Comparison of ENCODE assay signal across 11 cellular contexts in genomic region chr20:8127553-8128255, GRCh38. TPM values are rescaled to one million over a fixed set of nuclear protein-coding genes. Genes with fewer than 3 reads are reported as not detected.
DNase-seq lines count a peak whose midpoint lies in the region; ATAC-seq, FAIRE-seq and TF ChIP-seq lines count a peak whose summit lies in the region.
"Had no signal": no experiment of that assay in that cellular context is flagged by ENCODE, and none has a peak within 500 bp of the region (broad histone marks: within the 10 kb centered on the region; RNA-seq: fewer than 3 reads in every experiment).

No MANE protein-coding gene starts in this region.

- no peaks in the 10 kb centered on the region for H4K20me1 ChIP-seq in HepG2 (ENCODE audit: insufficient read depth, low read length)
- no peaks in the 10 kb centered on the region for H4K20me1 ChIP-seq in OCI-LY7 (ENCODE audit: insufficient read depth, low read length)

- H3K9me3 ChIP-seq in HepG2 (ENCODE audit: low read length), result no peaks in the 10 kb centered on the region
- no peaks in the 10 kb centered on the region for H3K9me3 ChIP-seq in right lobe of liver
- H3K9me3 ChIP-seq in HAP-1, result no peaks in the 10 kb centered on the region
- no peaks in the 10 kb centered on the region for H3K9me3 ChIP-seq in OCI-LY7 (ENCODE audit: low read length)

- peaks cover 63% of the 10 kb centered on the region for H3K4me1 ChIP-seq in HepG2 (ENCODE audit: insufficient read depth, low read length)
- no peaks in the 10 kb centered on the region for H3K4me1 ChIP-seq in right lobe of liver
- peaks cover 35% of the 10 kb centered on the region for H3K4me1 ChIP-seq in HAP-1
- H3K4me1 ChIP-seq in OCI-LY7 (ENCODE audit: insufficient read depth, low read length, poor library complexity, severe bottlenecking), result peaks cover 7% of the 10 kb centered on the region

- H3K4me3 ChIP-seq in HepG2 (replicated peaks in 1 of 3; ENCODE audit: insufficient read depth in 1 of 3, low read depth in 2 of 3, low read length in 3 of 3) (no peak overlapping the region), right lobe of liver (no peak overlapping the region), HAP-1 (no peak overlapping the region), OCI-LY7 (ENCODE audit: low read depth, low read length, poor library complexity, severe bottlenecking) (no peak overlapping the region)

- 95% methylated on average over 6 of the region's 6 CpGs for WGBS in HepG2 (ENCODE audit: low lambda C conversion rate)
- 72% methylated on average over 6 of the region's 6 CpGs for WGBS in right lobe of liver (ENCODE audit: insufficient coverage, low coverage, low lambda C conversion rate, missing lambda C conversion rate)

- H3K4me1 Mint-ChIP-seq in stimulated activated naive CD8-positive, alpha-beta T cell treated with anti-CD3 and anti-CD28 coated beads, Interleukin-15, amount 100 ng/mL, for 72 hours, result peaks cover 9% of the 10 kb centered on the region
- peaks cover 51% of the 10 kb centered on the region for H3K4me1 Mint-ChIP-seq in WTC11

- BruUV-seq in HepG2 (replicated peaks; lab: Mats Ljungman, UMichigan) (no TSS peak), OCI-LY7 (replicated peaks; lab: Mats Ljungman, UMichigan) (no TSS peak)

- POLR2A ChIA-PET in HepG2 (lab: Yijun Ruan, JAX), result interaction anchor here (1.7 to 3.9 kb wide), 3 partner anchors 12 to 28 kb away, joined by 4 to 24 read pairs (median 23); no protein-coding TSS in a partner anchor
- POLR2A ChIA-PET in OCI-LY7 (lab: Charles Lee), result interaction anchor here (0.6 to 1.3 kb wide), 5 partner anchors 10 to 1316 kb away, joined by 3 to 5 read pairs (median 3); no protein-coding TSS in a partner anchor
- POLR2A ChIA-PET in WTC11 (lab: Charles Lee), result interaction anchor here (0.6 kb wide), 1 partner anchor 1320 kb away, joined by 3 read pairs; no protein-coding TSS in a partner anchor

- DNase-seq in HepG2 (ENCODE audit: low spot score), result no peak
- DNase-seq in right lobe of liver, result no peak
- DNase-seq in HAP-1 (ENCODE audit: low spot score in 2 of 2), result peak; percentile 40 to 63
- peak in 1 of 2 donors; percentile 38 for DNase-seq in stimulated activated naive CD8-positive, alpha-beta T cell treated with anti-CD3 and anti-CD28 coated beads, Interleukin-15, amount 100 ng/mL, for 72 hours
- no peak for DNase-seq in OCI-LY7 (ENCODE audit: low spot score)
- no peak for DNase-seq in NCI-H1092 (lab: John Stamatoyannopoulos, UW)
- no peak for DNase-seq in WTC11 (ENCODE audit: low spot score)
- DNase-seq: RPMI8226 had no signal

- no peaks in the 10 kb centered on the region for H3K36me3 Mint-ChIP-seq in WTC11

- no peaks in the 10 kb centered on the region; a peak in 1 of 5 replicates for H3K27me3 ChIP-seq in HepG2 (ENCODE audit: control insufficient read depth in 1 of 2, insufficient read depth in 2 of 2, low read length in 2 of 2)
- no peaks in the 10 kb centered on the region for H3K27me3 ChIP-seq in right lobe of liver
- H3K27me3 ChIP-seq in HAP-1 (ENCODE audit: low read depth), result no peaks in the 10 kb centered on the region

- intact Hi-C loops in HepG2 (cut with micrococcal nuclease; ENCODE audit: unreplicated experiment) (no loop called here), right lobe of liver (cut with DNase I) (no loop called here), OCI-LY7 (cut with micrococcal nuclease; ENCODE audit: unreplicated experiment) (no loop called here)

- no peak overlapping the region for H3K27ac ChIP-seq in HepG2 (ENCODE audit: extremely low read length, insufficient read depth, low read length)
- H3K27ac ChIP-seq in right lobe of liver, result no peak overlapping the region
- H3K27ac ChIP-seq in OCI-LY7 (ENCODE audit: low read depth, low read length, poor library complexity, severe bottlenecking), result no peak overlapping the region

- no peak overlapping the region for H3K9ac ChIP-seq in HepG2 (ENCODE audit: insufficient read depth, low read depth, low read length)

- no peak for TF ChIP-seq EP300 in HepG2 (IDR thresholded peaks at IDR 0.05; ENCODE audit: low read depth in 2 of 2, low read length in 2 of 2)
- no peak for TF ChIP-seq EP300 in HepG2 (CRISPR knock-in tag; IDR thresholded peaks at IDR 0.05; ENCODE audit: borderline replicate concordance)

- ATAC-seq in HepG2 (no peak), right lobe of liver (no peak), HG03460 (IDR thresholded peaks at IDR 0.05; ENCODE audit: unreplicated experiment) (peak; percentile 64), WTC11 (no peak)
- peak; percentile 66 for ATAC-seq in stimulated activated naive CD8-positive, alpha-beta T cell treated with anti-CD3 and anti-CD28 coated beads, Interleukin-15, amount 100 ng/mL, for 72 hours

- CTCF ChIA-PET in HepG2 (lab: Yijun Ruan, JAX; ENCODE audit: low intra/inter-chr PET ratio, low total read pairs) (interaction anchor here (1.2 kb wide), 1 partner anchor 178 kb away, joined by 3 read pairs; no protein-coding TSS in a partner anchor), OCI-LY7 (lab: Charles Lee; ENCODE audit: unreplicated experiment) (interaction anchor here (0.5 kb wide), 1 partner anchor 1475 kb away, joined by 3 read pairs; no protein-coding TSS in a partner anchor), WTC11 (lab: Charles Lee) (interaction anchor here (0.9 to 1.3 kb wide), 3 partner anchors 12 to 271 kb away, joined by 3 to 4 read pairs (median 3); no protein-coding TSS in a partner anchor)

- peaks cover 16% of the 10 kb centered on the region for H3K79me2 ChIP-seq in HepG2 (ENCODE audit: insufficient read depth, low read length)
- H3K79me2 ChIP-seq in OCI-LY7 (ENCODE audit: insufficient read depth, low read depth, low read length), result no peaks in the 10 kb centered on the region; the same call in 1 of the 2 replicates

- FAIRE-seq in HepG2 (lab: Jason Lieb, UNC), result no peak

- H3K27ac Mint-ChIP-seq in stimulated activated naive CD8-positive, alpha-beta T cell treated with anti-CD3 and anti-CD28 coated beads, Interleukin-15, amount 100 ng/mL, for 72 hours, result no peak overlapping the region
- no peak overlapping the region for H3K27ac Mint-ChIP-seq in WTC11
- H3K27ac Mint-ChIP-seq: B cell had no signal

- H2AFZ ChIP-seq in HepG2 (ENCODE audit: low read length) (no peak overlapping the region), OCI-LY7 (ENCODE audit: low read length) (no peak overlapping the region)

- no peaks in the 10 kb centered on the region for H3K9me3 Mint-ChIP-seq in stimulated activated naive CD8-positive, alpha-beta T cell treated with anti-CD3 and anti-CD28 coated beads, Interleukin-15, amount 100 ng/mL, for 72 hours
- no peaks in the 10 kb centered on the region; the same call in 1 of the 2 replicates for H3K9me3 Mint-ChIP-seq in WTC11
- H3K9me3 Mint-ChIP-seq: neural crest cell had no signal

- no peak overlapping the region for H3K4me2 ChIP-seq in HepG2 (ENCODE audit: low read depth, low read length)
- no peak overlapping the region for H3K4me2 ChIP-seq in OCI-LY7 (ENCODE audit: low read length)

- H3K36me3 ChIP-seq in HepG2 (replicated peaks in 1 of 2; ENCODE audit: control insufficient read depth in 1 of 2, insufficient read depth in 2 of 2, low read length in 2 of 2), result no peaks in the 10 kb centered on the region
- no peaks in the 10 kb centered on the region for H3K36me3 ChIP-seq in right lobe of liver
- no peaks in the 10 kb centered on the region for H3K36me3 ChIP-seq in HAP-1 (replicated peaks)
- H3K36me3 ChIP-seq in OCI-LY7 (ENCODE audit: insufficient read depth, low read length), result no peaks in the 10 kb centered on the region

- TF ChIP-seq RAD21 in HepG2 (CRISPR knock-in tag; IDR thresholded peaks at IDR 0.05), result no peak

- in situ Hi-C loops in HepG2 (cut with HindIII; ENCODE audit: extremely low pct_ligation_motif_present, low pct_unique_long_range_greater_than_20kb) (no loop called here), HAP-1 (cut with MboI; ENCODE audit: low sequenced_read_pairs) (loop anchor here (25.0 kb wide), 1 partner anchor 585 kb away; no protein-coding TSS in a partner anchor)

- H3K27me3 Mint-ChIP-seq in stimulated activated naive CD8-positive, alpha-beta T cell treated with anti-CD3 and anti-CD28 coated beads, Interleukin-15, amount 100 ng/mL, for 72 hours, result peaks cover 48% of the 10 kb centered on the region
- H3K27me3 Mint-ChIP-seq in WTC11 (ENCODE audit: low read depth), result peaks cover 22% of the 10 kb centered on the region

- no peak for TF ChIP-seq POLR2A in HepG2 (IDR thresholded peaks at IDR 0.05; ENCODE audit: insufficient read depth in 1 of 2, low read depth in 2 of 2, low read length in 2 of 2)
- TF ChIP-seq POLR2A in right lobe of liver (IDR thresholded peaks at IDR 0.05), result no peak

- no peak overlapping the region for H3K4me3 Mint-ChIP-seq in stimulated activated naive CD8-positive, alpha-beta T cell treated with anti-CD3 and anti-CD28 coated beads, Interleukin-15, amount 100 ng/mL, for 72 hours
- H3K4me3 Mint-ChIP-seq in WTC11, result no peak overlapping the region
- H3K4me3 Mint-ChIP-seq: B cell, neural crest cell had no signal

- TF ChIP-seq CTCF in HepG2 (CRISPR knock-in tag; IDR thresholded peaks at IDR 0.05) (no peak), right lobe of liver (IDR thresholded peaks at IDR 0.05) (no peak), OCI-LY7 (conservative IDR thresholded peaks at IDR 0.05; ENCODE audit: low read length) (no peak), WTC11 (IDR thresholded peaks at IDR 0.05) (no peak)

- no peaks in the 10 kb centered on the region for H3K9me2 ChIP-seq in OCI-LY7 (ENCODE audit: insufficient read depth, low read length)

RNA-seq across cellular contexts. Expression of gene PLCB1, which starts 4.4 kb away (rescaled TPM):
- total RNA-seq in HepG2 (2016; rRNA removed; fragmentation: Illumina TruSeq; extraction: Trizol) (42.4 and 68.9 TPM in 2 replicates), right lobe of liver (1 to 10 TPM; 5.0 to 9.9 (median 5.7) TPM), OCI-LY7 (2022) (14.6 and 17.0 TPM in 2 replicates), WTC11 (2021) (11.3 to 18.5 TPM (median 17.5 TPM) in 3 replicates)
- total RNA-seq in HepG2 (2016; cell fraction: cytosol; rRNA removed; fragmentation: Illumina TruSeq; extraction: Trizol; ENCODE audit: low read depth), result 7.3 TPM in 2 replicates
- total RNA-seq in HepG2 (2016; cell fraction: insoluble cytoplasmic fraction; rRNA removed; fragmentation: Illumina TruSeq; extraction: Trizol), result 36.6 and 64.1 TPM in 2 replicates
- 13.6 and 62.2 TPM in 2 replicates for total RNA-seq in HepG2 (2016; cell fraction: membrane; rRNA removed; fragmentation: Illumina TruSeq; extraction: Trizol)
- 117 and 122 TPM in 2 replicates for total RNA-seq in HepG2 (2016; cell fraction: nucleus; rRNA removed; fragmentation: Illumina TruSeq; extraction: Trizol)
- polyA plus RNA-seq in HepG2 (2011; rRNA removed), result 55.9 and 56.7 TPM in 2 replicates
- polyA plus RNA-seq in HepG2 (2011; cell fraction: cytosol; rRNA removed), result 28.0 and 47.5 TPM in 2 replicates
- 39.0 and 50.9 TPM in 2 replicates for polyA plus RNA-seq in HepG2 (2011; cell fraction: nucleus; rRNA removed)
- polyA plus RNA-seq in HepG2 (2012), result 55.3 and 86.1 TPM in 2 replicates
- 2.6 and 3.2 TPM in 2 replicates for polyA plus RNA-seq in HepG2 (2016; cell fraction: cytosol; fragmentation: Illumina TruSeq; extraction: Trizol; ENCODE audit: low read depth)
- 36.0 and 37.9 TPM in 2 replicates for polyA plus RNA-seq in HepG2 (2016; cell fraction: insoluble cytoplasmic fraction; fragmentation: Illumina TruSeq; extraction: Trizol; ENCODE audit: low read depth)
- polyA plus RNA-seq in HepG2 (2016; cell fraction: membrane; fragmentation: Illumina TruSeq; extraction: Trizol; ENCODE audit: low read depth), result 7.2 and 7.6 TPM in 2 replicates
- polyA plus RNA-seq in HepG2 (2016; cell fraction: nucleus; fragmentation: Illumina TruSeq; extraction: Trizol; ENCODE audit: insufficient read depth, low read depth), result 24.9 and 26.8 TPM in 2 replicates
- polyA minus RNA-seq in HepG2 (2011; rRNA and poly(A)+ RNA removed; ENCODE audit: low replicate concordance), result 1.6 and 88.7 TPM in 2 replicates
- 58.0 and 80.2 TPM in 2 replicates for polyA minus RNA-seq in HepG2 (2011; cell fraction: cytosol; rRNA and poly(A)+ RNA removed)
- 775 and 905 TPM in 2 replicates for polyA minus RNA-seq in HepG2 (2011; cell fraction: nucleus; rRNA and poly(A)+ RNA removed)
- total RNA-seq in OCI-LY7 (2014; rRNA removed; shearing (Covaris generic)), result 25.0 and 30.5 TPM in 2 replicates

Comparison
In these comparisons a context has a peak if more than half of its experiments do, and no peak if none do; other contexts are left out.
1. ATAC-seq: peak in HG03460 (single experiment) and stimulated activated naive CD8-positive, alpha-beta T cell treated with anti-CD3 and anti-CD28 coated beads, Interleukin-15, amount 100 ng/mL, for 72 hours (single experiment); none in HepG2 (single experiment), right lobe of liver (0 of 4) and WTC11 (single experiment).
2. DNase-seq: peak in HAP-1 (2 of 2); none in HepG2 (single experiment), right lobe of liver (0 of 3), OCI-LY7 (single experiment), NCI-H1092 (single experiment) and WTC11 (single experiment).